Comparison of ENCODE assay signal across 2 cellular contexts in the genomic region with DNA sequence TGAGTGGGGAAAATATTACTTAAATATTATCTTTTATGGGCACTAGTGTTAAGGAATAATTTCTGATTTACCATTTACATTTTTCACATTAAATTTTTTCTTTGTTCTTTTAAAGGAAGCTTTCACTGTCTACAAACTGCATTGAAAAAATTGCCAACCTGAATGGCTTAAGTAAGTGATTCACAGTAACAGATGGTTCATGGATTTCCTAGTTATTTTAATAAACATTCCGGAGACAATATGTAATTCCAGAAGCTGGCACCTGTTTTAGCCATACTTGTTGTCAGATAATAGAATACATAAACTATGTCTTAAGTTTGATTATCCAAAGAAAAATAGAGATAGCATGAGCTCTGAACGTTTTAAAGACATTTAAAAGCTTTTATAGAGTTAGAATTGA.
TF ChIP-seq lines count a peak whose summit lies in the region.

No MANE protein-coding gene starts in this region.

TF ChIP-seq in SK-N-SH treated with all-trans-retinoic acid at 6 μM for 48 hours, 23 proteins besides CTCF, POLR2A, EP300 and RAD21 (continued from another document):
- TF ChIP-seq SNAI2 (CRISPR knock-in tag; IDR thresholded peaks at IDR 0.05) (no peak), PPARA (CRISPR knock-in tag; IDR thresholded peaks at IDR 0.05; ENCODE audit: borderline replicate concordance) (no peak)
- TF ChIP-seq, protein P1, sequence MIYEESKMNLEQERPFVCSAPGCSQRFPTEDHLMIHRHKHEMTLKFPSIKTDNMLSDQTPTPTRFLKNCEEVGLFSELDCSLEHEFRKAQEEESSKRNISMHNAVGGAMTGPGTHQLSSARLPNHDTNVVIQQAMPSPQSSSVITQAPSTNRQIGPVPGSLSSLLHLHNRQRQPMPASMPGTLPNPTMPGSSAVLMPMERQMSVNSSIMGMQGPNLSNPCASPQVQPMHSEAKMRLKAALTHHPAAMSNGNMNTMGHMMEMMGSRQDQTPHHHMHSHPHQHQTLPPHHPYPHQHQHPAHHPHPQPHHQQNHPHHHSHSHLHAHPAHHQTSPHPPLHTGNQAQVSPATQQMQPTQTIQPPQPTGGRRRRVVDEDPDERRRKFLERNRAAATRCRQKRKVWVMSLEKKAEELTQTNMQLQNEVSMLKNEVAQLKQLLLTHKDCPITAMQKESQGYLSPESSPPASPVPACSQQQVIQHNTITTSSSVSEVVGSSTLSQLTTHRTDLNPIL (CRISPR knock-in tag; IDR thresholded peaks at IDR 0.05; ENCODE audit: low read depth) = peak; percentile 69; the same call in 1 of the 2 replicates

TF ChIP-seq in SK-N-SH, 30 proteins besides CTCF, POLR2A, EP300 and RAD21 (continued from another document):
- TF ChIP-seq FOXJ3 (CRISPR knock-in tag; IDR thresholded peaks at IDR 0.05) (no peak), TEAD4 (IDR thresholded peaks at IDR 0.05; ENCODE audit: borderline replicate concordance, insufficient read depth) (no peak), TCF12 (IDR thresholded peaks at IDR 0.05) (no peak), RXRA (IDR thresholded peaks at IDR 0.05; ENCODE audit: borderline replicate concordance, low read depth) (no peak), ELF1 (IDR thresholded peaks at IDR 0.05) (no peak), POLR2AphosphoS5 (IDR thresholded peaks at IDR 0.05; ENCODE audit: low read depth, low read length) (no peak), NRF1 (IDR thresholded peaks at IDR 0.05; ENCODE audit: low read depth, low read length) (no peak), GATA2 (CRISPR knock-in tag; IDR thresholded peaks at IDR 0.05) (no peak), FOSL2 (IDR thresholded peaks at IDR 0.05; ENCODE audit: borderline replicate concordance, low read depth) (no peak), SIN3A (IDR thresholded peaks at IDR 0.05; ENCODE audit: borderline replicate concordance, low read depth, low read length) (no peak), RFX5 (IDR thresholded peaks at IDR 0.05; ENCODE audit: low read length) (no peak), PBX3 (IDR thresholded peaks at IDR 0.05) (no peak), USF2 (IDR thresholded peaks at IDR 0.05; ENCODE audit: borderline replicate concordance, low read depth, low read length) (no peak)
- TF ChIP-seq, protein P2, sequence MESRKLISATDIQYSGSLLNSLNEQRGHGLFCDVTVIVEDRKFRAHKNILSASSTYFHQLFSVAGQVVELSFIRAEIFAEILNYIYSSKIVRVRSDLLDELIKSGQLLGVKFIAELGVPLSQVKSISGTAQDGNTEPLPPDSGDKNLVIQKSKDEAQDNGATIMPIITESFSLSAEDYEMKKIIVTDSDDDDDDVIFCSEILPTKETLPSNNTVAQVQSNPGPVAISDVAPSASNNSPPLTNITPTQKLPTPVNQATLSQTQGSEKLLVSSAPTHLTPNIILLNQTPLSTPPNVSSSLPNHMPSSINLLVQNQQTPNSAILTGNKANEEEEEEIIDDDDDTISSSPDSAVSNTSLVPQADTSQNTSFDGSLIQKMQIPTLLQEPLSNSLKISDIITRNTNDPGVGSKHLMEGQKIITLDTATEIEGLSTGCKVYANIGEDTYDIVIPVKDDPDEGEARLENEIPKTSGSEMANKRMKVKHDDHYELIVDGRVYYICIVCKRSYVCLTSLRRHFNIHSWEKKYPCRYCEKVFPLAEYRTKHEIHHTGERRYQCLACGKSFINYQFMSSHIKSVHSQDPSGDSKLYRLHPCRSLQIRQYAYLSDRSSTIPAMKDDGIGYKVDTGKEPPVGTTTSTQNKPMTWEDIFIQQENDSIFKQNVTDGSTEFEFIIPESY (IDR thresholded peaks at IDR 0.05; ENCODE audit: borderline replicate concordance, low read depth) = no peak
- TF ChIP-seq, protein P3, sequence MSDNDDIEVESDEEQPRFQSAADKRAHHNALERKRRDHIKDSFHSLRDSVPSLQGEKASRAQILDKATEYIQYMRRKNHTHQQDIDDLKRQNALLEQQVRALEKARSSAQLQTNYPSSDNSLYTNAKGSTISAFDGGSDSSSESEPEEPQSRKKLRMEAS (IDR thresholded peaks at IDR 0.05; ENCODE audit: low read depth) = no peak
TF ChIP-seq in SK-N-SH: peak in this region for 0.
